In genomic region chrX:153491351-153492152, GRCh38 we compare ENCODE assay signal across 29 cellular contexts. TPM values are rescaled to one million over a fixed set of nuclear protein-coding genes. Genes with fewer than 3 reads are reported as not detected.
DNase-seq lines count a peak whose midpoint lies in the region; ATAC-seq and TF ChIP-seq lines count a peak whose summit lies in the region.
"Had no signal": no experiment of that assay in that cellular context is flagged by ENCODE, and none has a peak within 500 bp of the region (broad histone marks: within the 10 kb centered on the region; RNA-seq: fewer than 3 reads in every experiment).

No MANE protein-coding gene starts in this region.

- H3K36me3 Mint-ChIP-seq in mesothelial cell of epicardium = no peaks in the 10 kb centered on the region
- H3K36me3 Mint-ChIP-seq in activated T-helper 2 cell treated with anti-CD3 and anti-CD28 coated beads, Interferon-gamma antibody, Interleukin-2, Interleukin-4, amounts not matched to agents 10 μg/mL and 5 μg/mL and 100 μg/mL, durations not matched to agents 14 hours and 24 hours and 36 hours (ENCODE audit: low read depth) = no peaks in the 10 kb centered on the region
- H3K36me3 Mint-ChIP-seq: naive thymus-derived CD8-positive, alpha-beta T cell had no signal

- peak overlapping the region; percentile 21 to 24 for H3K27ac ChIP-seq in uterus
- H3K27ac ChIP-seq: HL-60, skin epidermis, transverse colon had no signal

- no peaks in the 10 kb centered on the region for H3K27me3 Mint-ChIP-seq in mesothelial cell of epicardium (ENCODE audit: low read depth)
- H3K27me3 Mint-ChIP-seq in activated T-helper 2 cell treated with anti-CD3 and anti-CD28 coated beads, Interferon-gamma antibody, Interleukin-2, Interleukin-4, amounts not matched to agents 10 μg/mL and 5 μg/mL and 100 μg/mL, durations not matched to agents 14 hours and 24 hours and 36 hours (ENCODE audit: low read depth) = peaks cover 1% of the 10 kb centered on the region
- H3K27me3 Mint-ChIP-seq: activated CD8-positive, alpha-beta T cell treated with anti-CD3 and anti-CD28 coated beads for 36 hours had no signal

- ATAC-seq in HG02884 (IDR thresholded peaks at IDR 0.05; ENCODE audit: unreplicated experiment) = no peak
- no peak for ATAC-seq in HG03354 (IDR thresholded peaks at IDR 0.05; ENCODE audit: poor library complexity, severe bottlenecking, unreplicated experiment)
- ATAC-seq: activated CD8-positive, alpha-beta T cell treated with anti-CD3 and anti-CD28 coated beads for 36 hours; naive thymus-derived CD8-positive, alpha-beta T cell; stimulated activated naive CD8-positive, alpha-beta T cell treated with anti-CD3 and anti-CD28 coated beads, Interleukin-15, Interleukin-2, amounts not matched to agents 100 U/mL and 50 U/mL, for 24 hours had no signal

- H3K27me3 ChIP-seq in uterus = no peaks in the 10 kb centered on the region
- H3K27me3 ChIP-seq: BE2C had no signal

- no peak overlapping the region for H3K4me3 ChIP-seq in uterus
- H3K4me3 ChIP-seq: dorsolateral prefrontal cortex, skin epidermis, transverse colon had no signal

- DNase-seq in NCI-H2227 (lab: John Stamatoyannopoulos, UW; ENCODE audit: unreplicated experiment) = peak; percentile 19
- DNase-seq in NCI-H2227 treated with DMSO at 0.1 percent for 48 hours (lab: John Stamatoyannopoulos, UW) = no peak
- DNase-seq in dermis blood vessel endothelial cell = peak; percentile 48
- no peak for DNase-seq in mesothelial cell of epicardium (ENCODE audit: low spot score in 2 of 2, unreplicated experiment in 2 of 2)
- no peak for DNase-seq in uterus
- DNase-seq in activated T-helper 2 cell treated with anti-CD3 and anti-CD28 coated beads, Interferon-gamma antibody, Interleukin-2, Interleukin-4, amounts not matched to agents 10 μg/mL and 5 μg/mL and 100 μg/mL, durations not matched to agents 14 hours and 24 hours and 36 hours (ENCODE audit: low spot score) = no peak
- DNase-seq: activated CD8-positive, alpha-beta T cell treated with anti-CD3 and anti-CD28 coated beads for 36 hours; activated naive CD4-positive, alpha-beta T cell treated with anti-CD3 and anti-CD28 coated beads for 36 hours; BE2C; caudate nucleus; dorsolateral prefrontal cortex; erythroblast; foreskin melanocyte; hypothalamus; naive thymus-derived CD8-positive, alpha-beta T cell; NCI-H1436 treated with DMSO at 0.1 percent for 48 hours; NCI-H2171 treated with DMSO at 0.1 percent for 48 hours; NCI-H748 treated with DMSO at 0.1 percent for 48 hours; SHP77 treated with DMSO at 0.1 percent for 48 hours; stimulated activated naive CD8-positive, alpha-beta T cell treated with anti-CD3 and anti-CD28 coated beads, Interleukin-15, Interleukin-2, amounts not matched to agents 100 U/mL and 50 U/mL, for 24 hours; transverse colon had no signal

- H3K27ac Mint-ChIP-seq in mesothelial cell of epicardium = peak overlapping the region; percentile 67
- no peak overlapping the region for H3K27ac Mint-ChIP-seq in activated T-helper 2 cell treated with anti-CD3 and anti-CD28 coated beads, Interferon-gamma antibody, Interleukin-2, Interleukin-4, amounts not matched to agents 10 μg/mL and 5 μg/mL and 100 μg/mL, durations not matched to agents 14 hours and 24 hours and 36 hours
- H3K27ac Mint-ChIP-seq: activated CD8-positive, alpha-beta T cell treated with anti-CD3 and anti-CD28 coated beads for 36 hours; activated naive CD4-positive, alpha-beta T cell treated with anti-CD3 and anti-CD28 coated beads for 36 hours; naive thymus-derived CD8-positive, alpha-beta T cell had no signal

- no peaks in the 10 kb centered on the region for H3K9me3 ChIP-seq in uterus
- H3K9me3 ChIP-seq: BE2C, transverse colon had no signal

- TF ChIP-seq CTCF in mesothelial cell of epicardium (IDR thresholded peaks at IDR 0.05; ENCODE audit: unreplicated experiment) (no peak), uterus (IDR thresholded peaks at IDR 0.05) (no peak)

- intact Hi-C loops in uterus (cut with DNase I; ENCODE audit: low total_unique reads) = no loop called here
- intact Hi-C loops in activated T-helper 2 cell treated with anti-CD3 and anti-CD28 coated beads, Interferon-gamma antibody, Interleukin-2, Interleukin-4, amounts not matched to agents 10 μg/mL and 5 μg/mL and 100 μg/mL, durations not matched to agents 14 hours and 24 hours and 36 hours (cut with micrococcal nuclease) = no loop called here

- H3K9me3 Mint-ChIP-seq in mesothelial cell of epicardium = no peaks in the 10 kb centered on the region
- no peaks in the 10 kb centered on the region for H3K9me3 Mint-ChIP-seq in activated T-helper 2 cell treated with anti-CD3 and anti-CD28 coated beads, Interferon-gamma antibody, Interleukin-2, Interleukin-4, amounts not matched to agents 10 μg/mL and 5 μg/mL and 100 μg/mL, durations not matched to agents 14 hours and 24 hours and 36 hours
- H3K9me3 Mint-ChIP-seq: activated CD8-positive, alpha-beta T cell treated with anti-CD3 and anti-CD28 coated beads for 36 hours; activated naive CD4-positive, alpha-beta T cell treated with anti-CD3 and anti-CD28 coated beads for 36 hours; naive thymus-derived CD8-positive, alpha-beta T cell had no signal

- no peaks in the 10 kb centered on the region for H3K36me3 ChIP-seq in uterus
- H3K36me3 ChIP-seq: BE2C, transverse colon had no signal

- TF ChIP-seq POLR2A in uterus (IDR thresholded peaks at IDR 0.05) = no peak

- no peak overlapping the region for H3K4me3 Mint-ChIP-seq in mesothelial cell of epicardium
- H3K4me3 Mint-ChIP-seq in activated T-helper 2 cell treated with anti-CD3 and anti-CD28 coated beads, Interferon-gamma antibody, Interleukin-2, Interleukin-4, amounts not matched to agents 10 μg/mL and 5 μg/mL and 100 μg/mL, durations not matched to agents 14 hours and 24 hours and 36 hours (ENCODE audit: low read depth) = no peak overlapping the region
- H3K4me3 Mint-ChIP-seq: activated CD8-positive, alpha-beta T cell treated with anti-CD3 and anti-CD28 coated beads for 36 hours; activated naive CD4-positive, alpha-beta T cell treated with anti-CD3 and anti-CD28 coated beads for 36 hours; naive thymus-derived CD8-positive, alpha-beta T cell had no signal

- peaks cover 22% of the 10 kb centered on the region for H3K4me1 Mint-ChIP-seq in mesothelial cell of epicardium
- no peaks in the 10 kb centered on the region for H3K4me1 Mint-ChIP-seq in activated T-helper 2 cell treated with anti-CD3 and anti-CD28 coated beads, Interferon-gamma antibody, Interleukin-2, Interleukin-4, amounts not matched to agents 10 μg/mL and 5 μg/mL and 100 μg/mL, durations not matched to agents 14 hours and 24 hours and 36 hours (ENCODE audit: low read depth)

- peaks cover 0 to 7% of the 10 kb centered on the region in 2 donors for H3K4me1 ChIP-seq in uterus

RNA-seq across cellular contexts. Expression of gene BGN, which starts 3.2 kb away (rescaled TPM):
- total RNA-seq in dermis blood vessel endothelial cell (27.4 and 53.9 TPM in 2 replicates), mesothelial cell of epicardium (114 to 121 TPM (median 121 TPM) in 3 replicates), uterus (10 to 100 TPM; 36.8 to 91.5 (median 50.0) TPM)
- not detected in 2 replicates for total RNA-seq in activated T-helper 2 cell treated with anti-CD3 and anti-CD28 coated beads, Interferon-gamma antibody, Interleukin-2, Interleukin-4, amounts not matched to agents 10 μg/mL and 5 μg/mL and 100 μg/mL, durations not matched to agents 14 hours and 24 hours and 36 hours
- total RNA-seq: A172; activated CD8-positive, alpha-beta T cell treated with anti-CD3 and anti-CD28 coated beads for 36 hours; activated naive CD4-positive, alpha-beta T cell treated with anti-CD3 and anti-CD28 coated beads for 36 hours; naive thymus-derived CD8-positive, alpha-beta T cell; OCI-LY7; T-helper 2 cell treated with Interferon-gamma antibody and Interleukin-4, amounts not matched to agents 100 ng/mL and 5 ng/mL, for 36 hours had no signal

RNA-seq across cellular contexts. Expression of gene HAUS7, which starts 21.2 kb away (rescaled TPM):
- 14.5 and 21.5 TPM in 2 replicates for total RNA-seq in dermis blood vessel endothelial cell
- 22.9 to 25.1 TPM (median 24.7 TPM) in 3 replicates for total RNA-seq in mesothelial cell of epicardium
- total RNA-seq in uterus = 10 to 100 TPM in 3 of 4 donors, 1 to 10 TPM in 1; 5.1 to 34.4 (median 27.1) TPM
- total RNA-seq in activated T-helper 2 cell treated with anti-CD3 and anti-CD28 coated beads, Interferon-gamma antibody, Interleukin-2, Interleukin-4, amounts not matched to agents 10 μg/mL and 5 μg/mL and 100 μg/mL, durations not matched to agents 14 hours and 24 hours and 36 hours = 58.2 and 62.0 TPM in 2 replicates

RNA-seq across cellular contexts. Expression of gene ATP2B3, which starts 25.9 kb away (rescaled TPM):
- under 0.01 TPM in 1 of 2 replicates, not detected in the other for total RNA-seq in dermis blood vessel endothelial cell
- total RNA-seq in mesothelial cell of epicardium = 0.82 to 0.99 TPM (median 0.83 TPM) in 3 replicates
- total RNA-seq in uterus = 1 to 10 TPM in 1 of 4 donors, under 1 TPM in 1, not detected in 2; 0.09 to 3.5 TPM
- not detected in 2 replicates for total RNA-seq in activated T-helper 2 cell treated with anti-CD3 and anti-CD28 coated beads, Interferon-gamma antibody, Interleukin-2, Interleukin-4, amounts not matched to agents 10 μg/mL and 5 μg/mL and 100 μg/mL, durations not matched to agents 14 hours and 24 hours and 36 hours
- total RNA-seq: A172; activated CD8-positive, alpha-beta T cell treated with anti-CD3 and anti-CD28 coated beads for 36 hours; activated naive CD4-positive, alpha-beta T cell treated with anti-CD3 and anti-CD28 coated beads for 36 hours; MCF 10A; naive thymus-derived CD8-positive, alpha-beta T cell; OCI-LY7; T-helper 2 cell treated with Interferon-gamma antibody and Interleukin-4, amounts not matched to agents 100 ng/mL and 5 ng/mL, for 36 hours; transverse colon had no signal

RNA-seq across cellular contexts. Expression of gene TREX2, which starts 45.7 kb away (rescaled TPM):
- total RNA-seq in dermis blood vessel endothelial cell (0.19 and 4.1 TPM in 2 replicates), mesothelial cell of epicardium (0.72 to 0.97 TPM (median 0.83 TPM) in 3 replicates), uterus (1 to 10 TPM in 3 of 4 donors, not detected in 1; 1.4 to 3.2 (median 2.9) TPM)
- total RNA-seq in activated T-helper 2 cell treated with anti-CD3 and anti-CD28 coated beads, Interferon-gamma antibody, Interleukin-2, Interleukin-4, amounts not matched to agents 10 μg/mL and 5 μg/mL and 100 μg/mL, durations not matched to agents 14 hours and 24 hours and 36 hours = 0.94 and 1.1 TPM in 2 replicates

Comparison
In these comparisons a context has a peak if more than half of its experiments do, and no peak if none do; other contexts are left out.
1. DNase-seq: peak in NCI-H2227 (single experiment) and dermis blood vessel endothelial cell (single experiment); none in NCI-H2227 treated with DMSO at 0.1 percent for 48 hours (single experiment), mesothelial cell of epicardium (0 of 2), uterus (0 of 2) and activated T-helper 2 cell treated with anti-CD3 and anti-CD28 coated beads, Interferon-gamma antibody, Interleukin-2, Interleukin-4, amounts not matched to agents 10 μg/mL and 5 μg/mL and 100 μg/mL, durations not matched to agents 14 hours and 24 hours and 36 hours (single experiment).
2. RNA of gene BGN, which starts 3.2 kb away (total RNA-seq): 114 to 121 TPM in mesothelial cell of epicardium, 36.8 to 91.5 TPM in uterus and 27.4 to 53.9 TPM in dermis blood vessel endothelial cell; not detected in activated T-helper 2 cell treated with anti-CD3 and anti-CD28 coated beads, Interferon-gamma antibody, Interleukin-2, Interleukin-4, amounts not matched to agents 10 μg/mL and 5 μg/mL and 100 μg/mL, durations not matched to agents 14 hours and 24 hours and 36 hours; every median in the first group is over 10 times any median in the second.